8 cellular contexts compared by ENCODE assay signal in the genomic region with DNA sequence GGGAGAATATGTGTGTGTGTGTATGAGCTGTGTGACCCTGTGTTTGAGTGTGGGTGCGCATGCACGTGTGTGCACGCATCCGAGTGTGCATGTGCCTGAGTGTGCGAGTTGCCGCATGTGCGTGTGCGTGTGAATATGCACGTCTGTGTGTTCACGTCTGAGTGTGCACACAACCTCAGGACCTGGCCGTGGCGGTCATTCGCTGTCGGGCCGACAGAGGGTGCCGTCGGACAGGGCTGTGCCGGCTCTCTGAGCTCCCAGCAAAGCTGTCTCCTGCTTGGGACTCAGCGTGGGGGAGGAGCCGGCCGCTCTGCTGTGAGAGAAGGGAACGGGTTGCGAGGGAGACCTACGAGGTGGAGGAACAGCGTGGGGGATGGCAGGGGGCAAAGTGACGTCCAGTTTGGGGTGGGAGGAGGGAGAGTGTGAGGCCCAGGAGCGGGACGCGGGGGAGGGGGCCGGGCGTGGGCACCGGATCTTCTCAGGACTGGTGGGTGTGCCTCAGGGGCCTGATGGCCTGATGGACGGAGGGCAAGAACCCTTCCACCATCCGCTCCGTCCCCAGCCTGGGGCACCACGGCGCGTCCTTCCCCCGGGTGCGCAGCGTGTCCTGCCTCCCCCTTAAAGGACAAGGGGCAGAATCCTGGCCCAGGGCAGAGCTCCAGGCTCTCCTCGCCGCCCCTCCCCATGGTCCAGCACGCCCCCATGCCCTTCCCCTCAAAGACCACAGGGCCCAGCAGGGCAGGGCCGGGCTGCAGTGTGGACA. TPM values are rescaled to one million over a fixed set of nuclear protein-coding genes. Genes with fewer than 3 reads are reported as not detected.
DNase-seq lines count a peak whose midpoint lies in the region; ATAC-seq and TF ChIP-seq lines count a peak whose summit lies in the region.

No MANE protein-coding gene starts in this region.

- H3K4me1 Mint-ChIP-seq in chondrocyte (ENCODE audit: low read depth) = peaks cover 3% of the 10 kb centered on the region

- H3K4me3 Mint-ChIP-seq in chondrocyte (ENCODE audit: unreplicated experiment) = peak overlapping the region; percentile 66

- H3K27ac Mint-ChIP-seq in chondrocyte (ENCODE audit: unreplicated experiment) = no peak overlapping the region

- ATAC-seq in HG03108 (IDR thresholded peaks at IDR 0.05; ENCODE audit: unreplicated experiment) (peak; percentile 79), left colon (peak; percentile 97), GM21381 (IDR thresholded peaks at IDR 0.05; ENCODE audit: unreplicated experiment) (no peak)

- H3K27me3 Mint-ChIP-seq in chondrocyte (ENCODE audit: low read depth) = peaks cover 51% of the 10 kb centered on the region

- TF ChIP-seq CTCF in GM12874 (IDR thresholded peaks at IDR 0.05; ENCODE audit: insufficient read depth, low read depth, low read length) (peak; percentile 98), chondrocyte (IDR thresholded peaks at IDR 0.05) (peak; percentile 82)

- H3K36me3 Mint-ChIP-seq in chondrocyte (ENCODE audit: low read depth) = no peaks in the 10 kb centered on the region

- peak; percentile 48 for DNase-seq in NCI-H510A treated with DMSO at 0.1 percent for 48 hours (lab: John Stamatoyannopoulos, UW)
- peak; percentile 79 to 85 for DNase-seq in activated CD4-positive, alpha-beta T cell treated with anti-CD3 and anti-CD28 coated beads for 4 hours
- DNase-seq in chondrocyte (ENCODE audit: low spot score) = no peak
- DNase-seq in left colon = peak; percentile 82 to 89
- DNase-seq in stimulated activated CD4-positive, alpha-beta T cell treated with anti-CD3 and anti-CD28 coated beads, Interleukin-2, amount 100 ng/mL, for 24 hours = peak; percentile 88 to 92

- no peaks in the 10 kb centered on the region for H3K9me3 Mint-ChIP-seq in chondrocyte (ENCODE audit: low read depth)

- intact Hi-C loops in left colon (cut with DNase I, micrococcal nuclease) = no loop called here

RNA-seq across cellular contexts. Expression of a gene that starts 19.9 kb away (rescaled TPM):
- total RNA-seq in chondrocyte (0.24 to 1.2 TPM (median 0.79 TPM) in 3 replicates), left colon (10 to 100 TPM; 17.7 to 28.1 TPM)

RNA-seq across cellular contexts. Expression of a gene that starts 34.3 kb away (rescaled TPM):
- not detected in 3 replicates for total RNA-seq in chondrocyte
- total RNA-seq in left colon = not detected

RNA-seq across cellular contexts. Expression of a gene that starts 34.5 kb away (rescaled TPM):
- total RNA-seq in chondrocyte (26.3 to 30.7 TPM (median 29.7 TPM) in 3 replicates), left colon (10 to 100 TPM; 30.7 to 37.7 TPM)

RNA-seq across cellular contexts. Expression of a gene that starts 46.1 kb away (rescaled TPM):
- 41.6 to 53.8 TPM (median 42.5 TPM) in 3 replicates for total RNA-seq in chondrocyte
- 10 to 100 TPM; 50.5 to 55.3 TPM for total RNA-seq in left colon
